In the genomic region with DNA sequence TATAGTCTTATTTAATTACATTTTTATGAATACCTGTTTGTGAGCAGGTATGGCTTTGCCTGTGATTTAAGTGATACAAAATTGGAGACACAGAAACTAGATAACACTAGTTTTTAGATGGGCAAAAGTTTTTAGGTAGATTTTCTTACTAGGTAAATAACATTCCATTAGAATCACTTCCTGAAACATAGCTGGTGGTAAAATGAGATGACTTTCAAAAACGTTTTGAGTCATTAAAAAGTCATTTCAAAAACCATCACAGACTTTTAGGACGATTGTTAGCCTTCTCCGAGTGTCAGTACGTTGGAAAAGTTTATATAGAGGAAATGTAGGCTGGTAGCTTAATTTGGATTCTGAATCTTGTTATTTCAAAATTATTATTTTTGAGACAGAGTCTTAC, we compare ENCODE assay signal across 9 cellular contexts. TPM values are rescaled to one million over a fixed set of nuclear protein-coding genes. Genes with fewer than 3 reads are reported as not detected.
DNase-seq lines count a peak whose midpoint lies in the region; ATAC-seq and TF ChIP-seq lines count a peak whose summit lies in the region.
"Had no signal": no experiment of that assay in that cellular context is flagged by ENCODE, and none has a peak within 500 bp of the region (broad histone marks: within the 10 kb centered on the region; RNA-seq: fewer than 3 reads in every experiment).

No MANE protein-coding gene starts in this region.

- H3K9me3 ChIP-seq in RWPE2 (ENCODE audit: severe bottlenecking) = no peaks in the 10 kb centered on the region
- no peaks in the 10 kb centered on the region for H3K9me3 ChIP-seq in skeletal muscle tissue (ENCODE audit: control insufficient read depth in 3 of 3, low read length in 3 of 3)

- peak overlapping the region; percentile 36 for H3K27ac ChIP-seq in RWPE2 (ENCODE audit: poor library complexity, severe bottlenecking)
- no peak overlapping the region for H3K27ac ChIP-seq in skeletal muscle tissue (ENCODE audit: low read depth, low read length)

- intact Hi-C loops in head of caudate nucleus (cut with DNase I) = loop anchor here (5.0 kb wide), 1 partner anchor 151 kb away; a partner anchor contains a TSS

- DNase-seq in GM12865 (ENCODE audit: low read depth) (peak; percentile 16), RWPE2 (ENCODE audit: low spot score) (no peak), fibroblast of pulmonary artery (ENCODE audit: low read depth) (no peak), DMS153 treated with DMSO at 0.1 percent for 48 hours (lab: John Stamatoyannopoulos, UW; ENCODE audit: unreplicated experiment) (no peak), head of caudate nucleus (no peak), GM19238 (ENCODE audit: insufficient read length, low spot score) (no peak)
- DNase-seq: NCI-H2227 treated with DMSO at 0.1 percent for 48 hours had no signal

- peak overlapping the region; percentile 75 for H3K4me3 ChIP-seq in GM12865 (ENCODE audit: low read depth, low read length)
- peak overlapping the region; percentile 90 for H3K4me3 ChIP-seq in RWPE2 (ENCODE audit: severe bottlenecking)
- H3K4me3 ChIP-seq in fibroblast of pulmonary artery (replicated peaks; ENCODE audit: low read depth, low read length) = peak overlapping the region; percentile 56
- peak overlapping the region; percentile 74 to 79 (median 77) for H3K4me3 ChIP-seq in skeletal muscle tissue (ENCODE audit: low read length in 3 of 3)

- peak overlapping the region; percentile 71 to 80 (median 76) for H3K9ac ChIP-seq in skeletal muscle tissue (ENCODE audit: low read depth in 1 of 3, low read length in 3 of 3)

- TF ChIP-seq CTCF in GM12865 (IDR thresholded peaks at IDR 0.05; ENCODE audit: insufficient read depth, low read depth, low read length, missing control alignments) (no peak), RWPE2 (IDR thresholded peaks at IDR 0.05; ENCODE audit: poor library complexity, severe bottlenecking) (no peak), fibroblast of pulmonary artery (IDR thresholded peaks at IDR 0.05; ENCODE audit: low read length, missing control alignments) (no peak)

- H3K4me1 ChIP-seq in RWPE2 (ENCODE audit: insufficient read depth, poor library complexity, severe bottlenecking) (peaks cover 17% of the 10 kb centered on the region), skeletal muscle tissue (ENCODE audit: control insufficient read depth in 3 of 3, insufficient read depth in 3 of 3, low read length in 3 of 3) (peaks cover 8 to 19% (median 15%) of the 10 kb centered on the region in 3 donors)

- H3K27me3 ChIP-seq in RWPE2 (ENCODE audit: insufficient read depth, poor library complexity, severe bottlenecking) = no peaks in the 10 kb centered on the region
- H3K27me3 ChIP-seq in skeletal muscle tissue (ENCODE audit: control insufficient read depth in 3 of 3, insufficient read depth in 3 of 3, low read length in 3 of 3) = no peaks in the 10 kb centered on the region

- ATAC-seq in RWPE2 (ENCODE audit: low read depth) (no peak), GM21723 (IDR thresholded peaks at IDR 0.05; ENCODE audit: unreplicated experiment) (no peak)

- H3K36me3 ChIP-seq in RWPE2 (ENCODE audit: low read depth) = no peaks in the 10 kb centered on the region
- no peaks in the 10 kb centered on the region for H3K36me3 ChIP-seq in skeletal muscle tissue (ENCODE audit: control insufficient read depth in 3 of 3, insufficient read depth in 3 of 3, low read length in 3 of 3)

RNA-seq across cellular contexts. Expression of a gene that starts 18.3 kb away (rescaled TPM):
- 0.52 TPM for total RNA-seq in skeletal muscle tissue
